In genomic region chr10:80159166-80159888, GRCh38 we compare ENCODE assay signal across 10 cellular contexts. TPM values are rescaled to one million over a fixed set of nuclear protein-coding genes. Genes with fewer than 3 reads are reported as not detected.
DNase-seq lines count a peak whose midpoint lies in the region; ATAC-seq and TF ChIP-seq lines count a peak whose summit lies in the region.
"Had no signal": no experiment of that assay in that cellular context is flagged by ENCODE, and none has a peak within 500 bp of the region (broad histone marks: within the 10 kb centered on the region; RNA-seq: fewer than 3 reads in every experiment).

No MANE protein-coding gene starts in this region.

- intact Hi-C loops in thyroid gland (cut with DNase I): loop anchor here (10.0 kb wide), 1 partner anchor 45 kb away; the partner anchor contains the start of gene ANXA11

- H3K27me3 ChIP-seq in thyroid gland: no peaks in the 10 kb centered on the region

- H3K36me3 Mint-ChIP-seq in activated CD4-positive, alpha-beta T cell treated with anti-CD3 and anti-CD28 coated beads, Interleukin-2, amount 10 ng/mL, durations not matched to agents 7 days and 5 days (ENCODE audit: low read depth): peaks cover 83% of the 10 kb centered on the region
- H3K36me3 Mint-ChIP-seq in memory B cell: peaks cover 66% of the 10 kb centered on the region

- H3K4me3 ChIP-seq in thyroid gland (replicated peaks in 1 of 3): no peak overlapping the region

- no peaks in the 10 kb centered on the region for H3K9me3 Mint-ChIP-seq in activated CD4-positive, alpha-beta T cell treated with anti-CD3 and anti-CD28 coated beads, Interleukin-2, amount 10 ng/mL, durations not matched to agents 7 days and 5 days
- no peaks in the 10 kb centered on the region for H3K9me3 Mint-ChIP-seq in memory B cell

- DNase-seq in activated CD4-positive, alpha-beta T cell treated with anti-CD3 and anti-CD28 coated beads, Interleukin-2, amount 10 ng/mL, durations not matched to agents 7 days and 5 days: no peak
- DNase-seq in activated CD4-positive, alpha-beta T cell treated with anti-CD3 and anti-CD28 coated beads, Interleukin-2, amount 50 U/mL, for 1 hour: no peak
- DNase-seq in memory B cell (ENCODE audit: low spot score in 2 of 2) (no peak), thyroid gland (no peak), nucleus accumbens (lab: John Stamatoyannopoulos, UW) (no peak), NCI-H1930 (lab: John Stamatoyannopoulos, UW) (no peak)
- DNase-seq in effector CD8-positive, alpha-beta T cell (lab: John Stamatoyannopoulos, UW): no peak
- DNase-seq: NCI-H2107 had no signal

- peak overlapping the region; percentile 56 for H3K27ac ChIP-seq in adipose tissue (ENCODE audit: low read depth, low read length)
- peak overlapping the region in 2 of 3 donors; percentile 30 to 53 for H3K27ac ChIP-seq in thyroid gland
- H3K27ac ChIP-seq: parathyroid adenoma had no signal

- H3K27me3 Mint-ChIP-seq in activated CD4-positive, alpha-beta T cell treated with anti-CD3 and anti-CD28 coated beads, Interleukin-2, amount 10 ng/mL, durations not matched to agents 7 days and 5 days: no peaks in the 10 kb centered on the region
- H3K27me3 Mint-ChIP-seq in memory B cell: no peaks in the 10 kb centered on the region

- peaks cover 39 to 70% of the 10 kb centered on the region in 2 donors for H3K36me3 ChIP-seq in thyroid gland

- TF ChIP-seq POLR2A in thyroid gland (IDR thresholded peaks at IDR 0.05): no peak

- no peak for ATAC-seq in memory B cell (ENCODE audit: low read depth)

- no peaks in the 10 kb centered on the region for H3K9me3 ChIP-seq in thyroid gland

- H3K4me1 ChIP-seq in thyroid gland: peaks cover 0 to 35% of the 10 kb centered on the region in 2 donors
- H3K4me1 ChIP-seq: parathyroid adenoma had no signal

- no peak overlapping the region for H3K4me3 Mint-ChIP-seq in activated CD4-positive, alpha-beta T cell treated with anti-CD3 and anti-CD28 coated beads, Interleukin-2, amount 10 ng/mL, durations not matched to agents 7 days and 5 days
- H3K4me3 Mint-ChIP-seq in memory B cell: no peak overlapping the region

- no peak for TF ChIP-seq CTCF in thyroid gland (IDR thresholded peaks at IDR 0.05)

- H3K27ac Mint-ChIP-seq in activated CD4-positive, alpha-beta T cell treated with anti-CD3 and anti-CD28 coated beads, Interleukin-2, amount 10 ng/mL, durations not matched to agents 7 days and 5 days: peak overlapping the region; percentile 25
- peak overlapping the region; percentile 86 for H3K27ac Mint-ChIP-seq in memory B cell

- CTCF ChIA-PET in activated CD4-positive, alpha-beta T cell treated with anti-CD3 and anti-CD28 coated beads, Interleukin-2, amount 10 ng/mL, durations not matched to agents 7 days and 5 days (lab: Charles Lee): interaction anchor here (0.7 to 1.1 kb wide), 3 partner anchors 9 to 35 kb away, joined by 3 read pairs; no protein-coding TSS in a partner anchor

- WGBS in adipose tissue, 3 donors: 74 to 86% (median 78%) methylated on average over 9 of the region's 9 CpGs
- 90 to 92% methylated on average over 9 of the region's 9 CpGs for WGBS in thyroid gland, 2 donors

- peaks cover 3% of the 10 kb centered on the region for H3K4me1 Mint-ChIP-seq in activated CD4-positive, alpha-beta T cell treated with anti-CD3 and anti-CD28 coated beads, Interleukin-2, amount 10 ng/mL, durations not matched to agents 7 days and 5 days
- no peaks in the 10 kb centered on the region for H3K4me1 Mint-ChIP-seq in memory B cell

- POLR2A ChIA-PET in activated CD4-positive, alpha-beta T cell treated with anti-CD3 and anti-CD28 coated beads, Interleukin-2, amount 10 ng/mL, durations not matched to agents 7 days and 5 days (lab: Charles Lee): no interaction called here

RNA-seq across cellular contexts. Expression of gene PLAC9, which starts 26.8 kb away (rescaled TPM):
- total RNA-seq in activated CD4-positive, alpha-beta T cell treated with anti-CD3 and anti-CD28 coated beads, Interleukin-2, amount 10 ng/mL, durations not matched to agents 7 days and 5 days: not detected
- polyA plus RNA-seq in adipose tissue: 100 to 1,000 TPM in 1 of 3 donors, 10 to 100 TPM in 1, 1 to 10 TPM in 1; 4.7 to 101 (median 38.5) TPM
- 10 to 100 TPM in 3 of 4 donors, 1 to 10 TPM in 1; 5.5 to 65.6 (median 33.6) TPM for total RNA-seq in thyroid gland

RNA-seq across cellular contexts. Expression of gene ANXA11, which starts 46.0 kb away (rescaled TPM):
- 100 to 1,000 TPM; 280 to 326 TPM for total RNA-seq in activated CD4-positive, alpha-beta T cell treated with anti-CD3 and anti-CD28 coated beads, Interleukin-2, amount 10 ng/mL, durations not matched to agents 7 days and 5 days
- polyA plus RNA-seq in adipose tissue: 100 to 1,000 TPM in 2 of 3 donors, 10 to 100 TPM in 1; 64.4 to 125 (median 117) TPM
- 100 to 1,000 TPM in 1 of 4 donors, 10 to 100 TPM in 3; 77.5 to 106 (median 90.8) TPM for total RNA-seq in thyroid gland

Comparison
In these comparisons a context has a peak if more than half of its experiments do, and no peak if none do; other contexts are left out.
1. RNA of gene PLAC9, which starts 26.8 kb away (total RNA-seq): 5.5 to 65.6 TPM in thyroid gland; not detected in activated CD4-positive, alpha-beta T cell treated with anti-CD3 and anti-CD28 coated beads, Interleukin-2, amount 10 ng/mL, durations not matched to agents 7 days and 5 days; every median in the first group is over 4 times any median in the second.